Comparison of ENCODE assay signal across 1 cellular context in genomic region chr3:57948782-57949242, GRCh38.
A peak's percentile ranks its signal among the peaks of the same experiment; 100 is the strongest.
TF ChIP-seq lines count a peak whose summit lies in the region.

No MANE protein-coding gene starts in this region.

TF ChIP-seq in HepG2, 621 proteins besides CTCF, POLR2A, EP300 and RAD21 (continued from another document and continues in another):
- TF ChIP-seq ZNF414 (CRISPR knock-in tag; IDR thresholded peaks at IDR 0.05) (no peak), ZSCAN5A (CRISPR knock-in tag; IDR thresholded peaks at IDR 0.05; ENCODE audit: borderline replicate concordance) (no peak), ZNF749 (CRISPR knock-in tag; IDR thresholded peaks at IDR 0.05; ENCODE audit: borderline replicate concordance) (no peak), ZNF713 (CRISPR knock-in tag; IDR thresholded peaks at IDR 0.05) (no peak), SIN3B (IDR thresholded peaks at IDR 0.05; ENCODE audit: low read length) (no peak), ZNF788 (CRISPR knock-in tag; IDR thresholded peaks at IDR 0.05; ENCODE audit: borderline replicate concordance) (peak; percentile 68; the same call in 1 of the 2 replicates), CERS6 (CRISPR knock-in tag; IDR thresholded peaks at IDR 0.05) (no peak), ZNF224 (CRISPR knock-in tag; IDR thresholded peaks at IDR 0.05) (no peak), SOX5 (CRISPR knock-in tag; IDR thresholded peaks at IDR 0.05; ENCODE audit: borderline replicate concordance) (peak; percentile 79), DBP (CRISPR knock-in tag; IDR thresholded peaks at IDR 0.05; ENCODE audit: not compliant biosample characterization) (no peak), ZNF317 (CRISPR knock-in tag; IDR thresholded peaks at IDR 0.05) (no peak), ISX (CRISPR knock-in tag; conservative IDR thresholded peaks at IDR 0.05) (no peak), NFRKB (IDR thresholded peaks at IDR 0.05) (no peak), MIER2 (CRISPR knock-in tag; IDR thresholded peaks at IDR 0.05) (no peak), NFE2 (CRISPR knock-in tag; IDR thresholded peaks at IDR 0.05) (no peak), CBX5 (CRISPR knock-in tag; IDR thresholded peaks at IDR 0.05; ENCODE audit: borderline replicate concordance) (no peak), ZNF740 (CRISPR knock-in tag; IDR thresholded peaks at IDR 0.05) (no peak), ZNF766 (CRISPR knock-in tag; IDR thresholded peaks at IDR 0.05; ENCODE audit: borderline replicate concordance) (no peak), ZFP62 (CRISPR knock-in tag; IDR thresholded peaks at IDR 0.05) (no peak), MLLT10 (CRISPR knock-in tag; IDR thresholded peaks at IDR 0.05) (no peak), ZNF589 (CRISPR knock-in tag; conservative IDR thresholded peaks at IDR 0.05) (no peak), CENPBD1 (CRISPR knock-in tag; IDR thresholded peaks at IDR 0.05; ENCODE audit: borderline replicate concordance, low read depth) (no peak), ZKSCAN5 (CRISPR knock-in tag; IDR thresholded peaks at IDR 0.05) (peak; percentile 44; the same call in 1 of the 2 replicates), ZBTB39 (CRISPR knock-in tag; IDR thresholded peaks at IDR 0.05) (no peak), ZNF121 (CRISPR knock-in tag; IDR thresholded peaks at IDR 0.05) (no peak), HOXA3 (CRISPR knock-in tag; IDR thresholded peaks at IDR 0.05) (peak; percentile 44), ZNF737 (CRISPR knock-in tag; IDR thresholded peaks at IDR 0.05; ENCODE audit: borderline replicate concordance) (no peak), ZBTB1 (CRISPR knock-in tag; IDR thresholded peaks at IDR 0.05; ENCODE audit: borderline replicate concordance) (no peak), NFYC (CRISPR knock-in tag; IDR thresholded peaks at IDR 0.05) (no peak), ZNF652 (CRISPR knock-in tag; IDR thresholded peaks at IDR 0.05; ENCODE audit: borderline replicate concordance, low read depth) (no peak), THAP9 (CRISPR knock-in tag; IDR thresholded peaks at IDR 0.05; ENCODE audit: borderline replicate concordance) (no peak), TEAD2 (CRISPR knock-in tag; IDR thresholded peaks at IDR 0.05) (no peak), RNF219 (CRISPR knock-in tag; IDR thresholded peaks at IDR 0.05) (no peak), IRF2 (CRISPR knock-in tag; IDR thresholded peaks at IDR 0.05) (0 out of 2 replicates have a peak, but pooled peaks have one; percentile 27), NBN (conservative IDR thresholded peaks at IDR 0.05) (no peak), SUZ12 (IDR thresholded peaks at IDR 0.05; ENCODE audit: low read depth, low read length) (no peak), TRIM22 (IDR thresholded peaks at IDR 0.05) (no peak), CEBPZ (IDR thresholded peaks at IDR 0.05; ENCODE audit: low read length) (no peak), ZBTB49 (CRISPR knock-in tag; IDR thresholded peaks at IDR 0.05; ENCODE audit: borderline replicate concordance) (no peak), THAP11 (CRISPR knock-in tag; IDR thresholded peaks at IDR 0.05) (no peak), ZNF275 (CRISPR knock-in tag; IDR thresholded peaks at IDR 0.05; ENCODE audit: borderline replicate concordance) (no peak), PITX1 (CRISPR knock-in tag; IDR thresholded peaks at IDR 0.05) (no peak)
